In genomic region chr12:6828671-6829531, GRCh38 we compare ENCODE assay signal across 8 cellular contexts. TPM values are rescaled to one million over a fixed set of nuclear protein-coding genes. Genes with fewer than 3 reads are reported as not detected.
DNase-seq lines count a peak whose midpoint lies in the region; ATAC-seq and TF ChIP-seq lines count a peak whose summit lies in the region.

No MANE protein-coding gene starts in this region.

- H3K4me2 ChIP-seq in Loucy (ENCODE audit: low read depth, low read length, poor library complexity, severe bottlenecking): peak overlapping the region; percentile 77

- peak in 1 of 2 experiments; percentile 9 for TF ChIP-seq CTCF in Caco-2 (IDR thresholded peaks at IDR 0.05; ENCODE audit: insufficient read depth in 1 of 2, low read depth in 1 of 2, low read length in 1 of 2, severe bottlenecking in 1 of 2, unreplicated experiment in 1 of 2)
- TF ChIP-seq CTCF in Loucy (conservative IDR thresholded peaks at IDR 0.05; ENCODE audit: low read length): no peak
- no peak for TF ChIP-seq CTCF in endothelial cell (IDR thresholded peaks at IDR 0.05; ENCODE audit: unreplicated experiment)
- no peak for TF ChIP-seq CTCF in tibial artery (IDR thresholded peaks at IDR 0.05)

- no peaks in the 10 kb centered on the region for H3F3A ChIP-seq in Loucy (ENCODE audit: low read depth)

- H3K27me3 Mint-ChIP-seq in Caco-2 (ENCODE audit: insufficient read depth, unreplicated experiment) (peaks cover 18% of the 10 kb centered on the region), endothelial cell (ENCODE audit: unreplicated experiment) (peaks cover 25% of the 10 kb centered on the region)
- peaks cover 57% of the 10 kb centered on the region for H3K27me3 Mint-ChIP-seq in activated CD8-positive, alpha-beta T cell treated with anti-CD3 and anti-CD28 coated beads, Interleukin-2, amount 10 ng/mL, durations not matched to agents 7 days and 5 days (ENCODE audit: low read depth)

- H3K9me3 ChIP-seq in Caco-2 (no peaks in the 10 kb centered on the region), Loucy (ENCODE audit: insufficient read depth, low read depth, low read length) (no peaks in the 10 kb centered on the region), mucosa of stomach (ENCODE audit: control insufficient read depth, low read length) (no peaks in the 10 kb centered on the region), tibial artery (no peaks in the 10 kb centered on the region)

- H3K4me1 ChIP-seq in Caco-2 (peaks cover 15% of the 10 kb centered on the region), Loucy (ENCODE audit: insufficient read depth, low read length, poor library complexity, severe bottlenecking) (peaks cover 21% of the 10 kb centered on the region), mucosa of stomach (ENCODE audit: control insufficient read depth, insufficient read depth, low read length) (peaks cover 17% of the 10 kb centered on the region), tibial artery (peaks cover 0 to 40% (median 32%) of the 10 kb centered on the region in 4 donors)

- H3K4me3 ChIP-seq in Caco-2 (ENCODE audit: low read depth, low read length) (peak overlapping the region; percentile 97), Loucy (ENCODE audit: low read length, poor library complexity, severe bottlenecking) (peak overlapping the region; percentile 77), mucosa of stomach (ENCODE audit: low read length) (peak overlapping the region; percentile 50), tibial artery (peak overlapping the region; percentile 64 to 89)

- peak; percentile 52 for ATAC-seq in activated CD8-positive, alpha-beta T cell treated with anti-CD3 and anti-CD28 coated beads, Interleukin-2, amount 10 ng/mL, durations not matched to agents 7 days and 5 days
- ATAC-seq in GM21619 (IDR thresholded peaks at IDR 0.05; ENCODE audit: unreplicated experiment): no peak
- no peak for ATAC-seq in HG03520 (IDR thresholded peaks at IDR 0.05; ENCODE audit: unreplicated experiment)

- H3K27ac Mint-ChIP-seq in Caco-2 (ENCODE audit: unreplicated experiment) (peak overlapping the region; percentile 95), endothelial cell (ENCODE audit: unreplicated experiment) (peak overlapping the region; percentile 82)
- H3K27ac Mint-ChIP-seq in activated CD8-positive, alpha-beta T cell treated with anti-CD3 and anti-CD28 coated beads, Interleukin-2, amount 10 ng/mL, durations not matched to agents 7 days and 5 days: no peak overlapping the region

- H3K4me1 Mint-ChIP-seq in Caco-2 (ENCODE audit: low read depth, unreplicated experiment) (peaks cover 14% of the 10 kb centered on the region), endothelial cell (ENCODE audit: unreplicated experiment) (peaks cover 29% of the 10 kb centered on the region)
- H3K4me1 Mint-ChIP-seq in activated CD8-positive, alpha-beta T cell treated with anti-CD3 and anti-CD28 coated beads, Interleukin-2, amount 10 ng/mL, durations not matched to agents 7 days and 5 days (ENCODE audit: low read depth): peaks cover 24% of the 10 kb centered on the region

- H3K9me3 Mint-ChIP-seq in Caco-2 (ENCODE audit: unreplicated experiment): no peaks in the 10 kb centered on the region
- H3K9me3 Mint-ChIP-seq in activated CD8-positive, alpha-beta T cell treated with anti-CD3 and anti-CD28 coated beads, Interleukin-2, amount 10 ng/mL, durations not matched to agents 7 days and 5 days (ENCODE audit: insufficient read depth): no peaks in the 10 kb centered on the region
- no peaks in the 10 kb centered on the region for H3K9me3 Mint-ChIP-seq in endothelial cell (ENCODE audit: unreplicated experiment)

- CTCF ChIA-PET in Caco-2 (lab: Charles Lee): interaction anchor here (0.7 to 2.4 kb wide), 7 partner anchors 10 to 382 kb away, joined by 3 to 8 read pairs (median 4); partner anchors contain the start of genes CDCA3, MLF2, PTMS and USP5
- CTCF ChIA-PET in activated CD8-positive, alpha-beta T cell treated with anti-CD3 and anti-CD28 coated beads, Interleukin-2, amount 10 ng/mL, durations not matched to agents 7 days and 5 days (lab: Charles Lee): interaction anchor here (0.9 to 10.3 kb wide), 7 partner anchors 37 to 208 kb away, joined by 3 to 116 read pairs (median 3); partner anchors contain the start of genes MLF2 and SPSB2

- H3K4me3 Mint-ChIP-seq in Caco-2 (ENCODE audit: unreplicated experiment): peak overlapping the region; percentile 94
- peak overlapping the region; percentile 66 for H3K4me3 Mint-ChIP-seq in activated CD8-positive, alpha-beta T cell treated with anti-CD3 and anti-CD28 coated beads, Interleukin-2, amount 10 ng/mL, durations not matched to agents 7 days and 5 days
- peak overlapping the region; percentile 99 for H3K4me3 Mint-ChIP-seq in endothelial cell (ENCODE audit: unreplicated experiment)

- peaks cover 25% of the 10 kb centered on the region; the same call in 1 of the 2 replicates for H3K79me2 ChIP-seq in Loucy (ENCODE audit: insufficient read depth, low read length)

- POLR2A ChIA-PET in Caco-2 (lab: Charles Lee): interaction anchor here (1.9 kb wide), 1 partner anchor 22 kb away, joined by 9 read pairs; the partner anchor contains the start of genes CDCA3 and USP5
- POLR2A ChIA-PET in activated CD8-positive, alpha-beta T cell treated with anti-CD3 and anti-CD28 coated beads, Interleukin-2, amount 10 ng/mL, durations not matched to agents 7 days and 5 days (lab: Charles Lee): interaction anchor here (0.7 to 1.6 kb wide), 7 partner anchors 23 to 209 kb away, joined by 3 to 6 read pairs (median 4); partner anchors contain the start of genes C12orf57, CDCA3, PTMS and RNU7-1

- H3K36me3 ChIP-seq in Caco-2 (ENCODE audit: control insufficient read depth, insufficient read depth, low read length) (no peaks in the 10 kb centered on the region; the same call in 1 of the 2 replicates), Loucy (ENCODE audit: insufficient read depth, low read length) (peaks cover 8% of the 10 kb centered on the region; the same call in 1 of the 2 replicates), mucosa of stomach (ENCODE audit: control insufficient read depth, insufficient read depth, low read length) (no peaks in the 10 kb centered on the region), tibial artery (peaks cover 0 to 40% (median 11%) of the 10 kb centered on the region in 3 donors)

- H3K27me3 ChIP-seq in Caco-2 (replicated peaks; ENCODE audit: control insufficient read depth, insufficient read depth, low read length) (no peaks in the 10 kb centered on the region; the same call in 1 of the 2 replicates), Loucy (ENCODE audit: insufficient read depth, low read length, poor library complexity, severe bottlenecking) (no peaks in the 10 kb centered on the region), mucosa of stomach (ENCODE audit: control insufficient read depth, insufficient read depth, low read length) (peaks cover 66% of the 10 kb centered on the region), tibial artery (peaks cover 0 to 12% of the 10 kb centered on the region in 2 donors)

- intact Hi-C loops in Caco-2 (cut with micrococcal nuclease; ENCODE audit: unreplicated experiment) (loop anchor here (5.0 kb wide), 2 partner anchors 212 to 257 kb away; no protein-coding TSS in a partner anchor), tibial artery (cut with DNase I; ENCODE audit: low total_unique reads) (loop anchor here (5.0 kb wide), 1 partner anchor 77 kb away; the partner anchor contains the start of gene MLF2)

- H3K9ac ChIP-seq in Loucy (ENCODE audit: low read depth, low read length, poor library complexity, severe bottlenecking): peak overlapping the region; percentile 89
- H3K9ac ChIP-seq in mucosa of stomach (ENCODE audit: low read length): peak overlapping the region; percentile 73

- no peaks in the 10 kb centered on the region for H3K9me2 ChIP-seq in Loucy (replicated peaks; ENCODE audit: low read depth, low read length)

- no peaks in the 10 kb centered on the region for H4K20me1 ChIP-seq in Loucy (ENCODE audit: insufficient read depth, low read length, poor library complexity, severe bottlenecking)

- TSS peak; percentile 73 for BruUV-seq in Caco-2 (replicated peaks; lab: Mats Ljungman, UMichigan)

- H3K27ac ChIP-seq in tibial artery: peak overlapping the region; percentile 87 to 91

- H2AFZ ChIP-seq in Loucy (ENCODE audit: low read length): peak overlapping the region; percentile 62

- DNase-seq in Caco-2: peak in 1 of 2 experiments; percentile 75
- DNase-seq in activated CD8-positive, alpha-beta T cell treated with anti-CD3 and anti-CD28 coated beads, Interleukin-2, amount 10 ng/mL, durations not matched to agents 7 days and 5 days: no peak
- peak; percentile 52 for DNase-seq in endothelial cell (ENCODE audit: low spot score)
- DNase-seq in tibial artery: peak in 1 of 2 donors; percentile 52

- H3K36me3 Mint-ChIP-seq in Caco-2 (ENCODE audit: insufficient read depth, unreplicated experiment) (peaks cover 14% of the 10 kb centered on the region), endothelial cell (ENCODE audit: low read depth, unreplicated experiment) (peaks cover 22% of the 10 kb centered on the region)
- no peaks in the 10 kb centered on the region for H3K36me3 Mint-ChIP-seq in activated CD8-positive, alpha-beta T cell treated with anti-CD3 and anti-CD28 coated beads, Interleukin-2, amount 10 ng/mL, durations not matched to agents 7 days and 5 days (ENCODE audit: low read depth)

RNA-seq across cellular contexts. Expression of gene P3H3, which starts 0.7 kb away (rescaled TPM):
- total RNA-seq in Caco-2 (2022) (25.1 and 25.6 TPM in 2 replicates), endothelial cell (ENCODE audit: unreplicated experiment) (48.8 TPM)
- total RNA-seq in activated CD8-positive, alpha-beta T cell treated with anti-CD3 and anti-CD28 coated beads, Interleukin-2, amount 10 ng/mL, durations not matched to agents 7 days and 5 days: under 1 TPM in 1 of 2 experiments, not detected in 1; 0.26 TPM

RNA-seq across cellular contexts. Expression of gene GPR162, which starts 7.3 kb away (rescaled TPM):
- total RNA-seq in Caco-2 (2022): 0.81 and 1.2 TPM in 2 replicates
- under 1 TPM; 0.13 to 0.34 TPM for total RNA-seq in activated CD8-positive, alpha-beta T cell treated with anti-CD3 and anti-CD28 coated beads, Interleukin-2, amount 10 ng/mL, durations not matched to agents 7 days and 5 days
- 52.7 TPM for total RNA-seq in endothelial cell (ENCODE audit: unreplicated experiment)

RNA-seq across cellular contexts. Expression of gene GNB3, which starts 11.8 kb away (rescaled TPM):
- total RNA-seq in Caco-2 (2022): 3.9 and 5.1 TPM in 2 replicates
- total RNA-seq in activated CD8-positive, alpha-beta T cell treated with anti-CD3 and anti-CD28 coated beads, Interleukin-2, amount 10 ng/mL, durations not matched to agents 7 days and 5 days: under 1 TPM in 1 of 2 experiments, not detected in 1; 0.08 TPM
- 9.0 TPM for total RNA-seq in endothelial cell (ENCODE audit: unreplicated experiment)

RNA-seq across cellular contexts. Expression of gene CDCA3, which starts 22.2 kb away (rescaled TPM):
- 147 and 152 TPM in 2 replicates for total RNA-seq in Caco-2 (2022)
- 100 to 1,000 TPM; 103 to 115 TPM for total RNA-seq in activated CD8-positive, alpha-beta T cell treated with anti-CD3 and anti-CD28 coated beads, Interleukin-2, amount 10 ng/mL, durations not matched to agents 7 days and 5 days
- 6.2 TPM for total RNA-seq in endothelial cell (ENCODE audit: unreplicated experiment)

RNA-seq across cellular contexts. Expression of gene USP5, which starts 23.0 kb away (rescaled TPM):
- 226 and 230 TPM in 2 replicates for total RNA-seq in Caco-2 (2022)
- total RNA-seq in activated CD8-positive, alpha-beta T cell treated with anti-CD3 and anti-CD28 coated beads, Interleukin-2, amount 10 ng/mL, durations not matched to agents 7 days and 5 days: 100 to 1,000 TPM; 105 to 108 TPM
- 119 TPM for total RNA-seq in endothelial cell (ENCODE audit: unreplicated experiment)

Comparison
In these comparisons a context has a peak if more than half of its experiments do, and no peak if none do; other contexts are left out.
1. RNA of gene P3H3, which starts 0.7 kb away (total RNA-seq): 48.8 TPM in endothelial cell (single experiment) and 25.1 to 25.6 TPM in Caco-2; 0.26 TPM in activated CD8-positive, alpha-beta T cell treated with anti-CD3 and anti-CD28 coated beads, Interleukin-2, amount 10 ng/mL, durations not matched to agents 7 days and 5 days; every median in the first group is over 10 times any median in the second.
2. RNA of gene GPR162, which starts 7.3 kb away (total RNA-seq): 52.7 TPM in endothelial cell (single experiment); 0.81 to 1.2 TPM in Caco-2 and 0.13 to 0.34 TPM in activated CD8-positive, alpha-beta T cell treated with anti-CD3 and anti-CD28 coated beads, Interleukin-2, amount 10 ng/mL, durations not matched to agents 7 days and 5 days; every median in the first group is over 10 times any median in the second.
3. Peak in every context shown above with its lines, with median percentiles within 50 percentile points of each other: H3K4me3 ChIP-seq and H3K4me3 Mint-ChIP-seq.